Comparison of ENCODE assay signal across 1 cellular context in genomic region chr12:95473947-95474817, GRCh38.
TF ChIP-seq lines count a peak whose summit lies in the region.

TSS of gene METAP2 (plus strand) at chr12:95474152. CDS start at chr12:95474180, 28 bp downstream.

TF ChIP-seq in HepG2, 621 proteins besides CTCF, POLR2A, EP300 and RAD21 (continued from another document and continues in another):
- peak; percentile 79; the same call in 1 of the 2 replicates for TF ChIP-seq ZHX1 (CRISPR knock-in tag; IDR thresholded peaks at IDR 0.05; ENCODE audit: low read depth)
- no peak for TF ChIP-seq ZNF75D (CRISPR knock-in tag; IDR thresholded peaks at IDR 0.05; ENCODE audit: borderline replicate concordance)
- TF ChIP-seq ZFYVE20 (CRISPR knock-in tag; IDR thresholded peaks at IDR 0.05; ENCODE audit: borderline replicate concordance, low read depth), result no peak
- peak; percentile 66; the same call in 1 of the 2 replicates for TF ChIP-seq ZNF503 (CRISPR knock-in tag; IDR thresholded peaks at IDR 0.05)
- peak; percentile 85; the same call in 1 of the 2 replicates for TF ChIP-seq BRCA1 (CRISPR knock-in tag; IDR thresholded peaks at IDR 0.05)
- TF ChIP-seq SMYD3 (CRISPR knock-in tag; IDR thresholded peaks at IDR 0.05), result peak; percentile 50; the same call in 1 of the 2 replicates
- peak; percentile 50; the same call in 1 of the 2 replicates for TF ChIP-seq ZFAT (CRISPR knock-in tag; conservative IDR thresholded peaks at IDR 0.05)
- TF ChIP-seq UBTF (CRISPR knock-in tag; IDR thresholded peaks at IDR 0.05), result peak; percentile 98
- TF ChIP-seq RNF2 (conservative IDR thresholded peaks at IDR 0.05; ENCODE audit: low read depth), result no peak
- peak; percentile 94 for TF ChIP-seq ZBTB25 (CRISPR knock-in tag; IDR thresholded peaks at IDR 0.05)
- peak; percentile 99 for TF ChIP-seq ZNF574 (CRISPR knock-in tag; IDR thresholded peaks at IDR 0.05)
- 0 out of 2 replicates have a peak, but pooled peaks have one; percentile 60 for TF ChIP-seq ZNF30 (CRISPR knock-in tag; IDR thresholded peaks at IDR 0.05)
- TF ChIP-seq TAF15 (IDR thresholded peaks at IDR 0.05; ENCODE audit: low read depth, low read length, poor library complexity, severe bottlenecking), result peak; percentile 76
- TF ChIP-seq RORA (CRISPR knock-in tag; IDR thresholded peaks at IDR 0.05), result no peak
- TF ChIP-seq ASH2L (IDR thresholded peaks at IDR 0.05; ENCODE audit: insufficient read length, low read depth, low read length), result peak; percentile 90
- TF ChIP-seq TARDBP (CRISPR knock-in tag; IDR thresholded peaks at IDR 0.05), result peak; percentile 88
- TF ChIP-seq RFX1 (IDR thresholded peaks at IDR 0.05), result no peak
- no peak for TF ChIP-seq LCORL (IDR thresholded peaks at IDR 0.05)
- peak; percentile 82 for TF ChIP-seq LCORL (CRISPR knock-in tag; IDR thresholded peaks at IDR 0.05)
- TF ChIP-seq KLF15 (CRISPR knock-in tag; IDR thresholded peaks at IDR 0.05; ENCODE audit: borderline replicate concordance), result peak; percentile 57; the same call in 1 of the 2 replicates
- no peak for TF ChIP-seq RBM22 (optimal IDR thresholded peaks at IDR 0.05; ENCODE audit: low read length)
- TF ChIP-seq NCOA5 (CRISPR knock-in tag; IDR thresholded peaks at IDR 0.05), result no peak
- peak; percentile 99 for TF ChIP-seq KAT7 (CRISPR knock-in tag; IDR thresholded peaks at IDR 0.05; ENCODE audit: borderline replicate concordance)
- TF ChIP-seq ZFY (CRISPR knock-in tag; IDR thresholded peaks at IDR 0.05), result peak; percentile 97
- peak; percentile 40 for TF ChIP-seq ZNF629 (CRISPR knock-in tag; conservative IDR thresholded peaks at IDR 0.05)
- peak; percentile 94; the same call in 1 of the 2 replicates for TF ChIP-seq MIER3 (CRISPR knock-in tag; IDR thresholded peaks at IDR 0.05; ENCODE audit: borderline replicate concordance)
- 0 out of 2 replicates have a peak, but pooled peaks have one; percentile 63 for TF ChIP-seq ATAD3A (CRISPR knock-in tag; IDR thresholded peaks at IDR 0.05)
- TF ChIP-seq ZNF414 (CRISPR knock-in tag; IDR thresholded peaks at IDR 0.05), result peak; percentile 71
- peak; percentile 94 for TF ChIP-seq FOXC1 (CRISPR knock-in tag; IDR thresholded peaks at IDR 0.05; ENCODE audit: borderline replicate concordance)
- TF ChIP-seq NR0B2 (CRISPR knock-in tag; IDR thresholded peaks at IDR 0.05), result peak; percentile 42; the same call in 1 of the 2 replicates
- TF ChIP-seq KLF9 (CRISPR knock-in tag; IDR thresholded peaks at IDR 0.05; ENCODE audit: low read depth), result no peak
- peak; percentile 53; the same call in 1 of the 2 replicates for TF ChIP-seq EED (CRISPR knock-in tag; IDR thresholded peaks at IDR 0.05)
- peak; percentile 48 for TF ChIP-seq ZNF740 (CRISPR knock-in tag; IDR thresholded peaks at IDR 0.05)
- TF ChIP-seq ZNF598 (CRISPR knock-in tag; IDR thresholded peaks at IDR 0.05; ENCODE audit: borderline replicate concordance), result 0 out of 2 replicates have a peak, but pooled peaks have one; percentile 29
- 0 out of 2 replicates have a peak, but pooled peaks have one; percentile 41 for TF ChIP-seq PBX3 (CRISPR knock-in tag; IDR thresholded peaks at IDR 0.05; ENCODE audit: borderline replicate concordance)
- TF ChIP-seq PITX1 (CRISPR knock-in tag; IDR thresholded peaks at IDR 0.05), result peak; percentile 72
- TF ChIP-seq GRHL1 (CRISPR knock-in tag; conservative IDR thresholded peaks at IDR 0.05), result no peak
- TF ChIP-seq ZNF281 (CRISPR knock-in tag; IDR thresholded peaks at IDR 0.05; ENCODE audit: borderline replicate concordance), result peak; percentile 73; the same call in 1 of the 2 replicates
- TF ChIP-seq HNRNPL (IDR thresholded peaks at IDR 0.05; ENCODE audit: low read depth, low read length), result 0 out of 2 replicates have a peak, but pooled peaks have one; percentile 59
- TF ChIP-seq ZNF136 (CRISPR knock-in tag; IDR thresholded peaks at IDR 0.05; ENCODE audit: low read depth), result peak; percentile 98
- TF ChIP-seq YEATS2 (CRISPR knock-in tag; IDR thresholded peaks at IDR 0.05; ENCODE audit: borderline replicate concordance), result peak; percentile 98
